Comparison of ENCODE assay signal across 8 cellular contexts in genomic region chr13:94602467-94602866, GRCh38. TPM values are rescaled to one million over a fixed set of nuclear protein-coding genes. Genes with fewer than 3 reads are reported as not detected.
A peak's percentile ranks its signal among the peaks of the same experiment; 100 is the strongest.
DNase-seq lines count a peak whose midpoint lies in the region; ATAC-seq and TF ChIP-seq lines count a peak whose summit lies in the region.

No MANE protein-coding gene starts in this region.

- H3K79me2 ChIP-seq in OCI-LY3 (ENCODE audit: low read length) = peaks cover 16% of the 10 kb centered on the region

- TF ChIP-seq CTCF in OCI-LY3 (IDR thresholded peaks at IDR 0.05; ENCODE audit: low read depth, low read length) = no peak
- no peak for TF ChIP-seq CTCF in prostate gland (IDR thresholded peaks at IDR 0.05)

- no peaks in the 10 kb centered on the region for H4K20me1 ChIP-seq in OCI-LY3 (ENCODE audit: insufficient read depth, low read length)

- no peaks in the 10 kb centered on the region for H3K9me3 ChIP-seq in OCI-LY3 (ENCODE audit: insufficient read depth, low read length)
- no peaks in the 10 kb centered on the region for H3K9me3 ChIP-seq in esophagus (ENCODE audit: control insufficient read depth in 2 of 2, insufficient read depth in 1 of 2, low read depth in 1 of 2, low read length in 1 of 2)
- H3K9me3 ChIP-seq in prostate gland = no peaks in the 10 kb centered on the region

- DNase-seq in prostate gland (ENCODE audit: low spot score) = no peak
- DNase-seq in MV-4-11 (lab: John Stamatoyannopoulos, UW) = no peak
- no peak for DNase-seq in sciatic nerve (ENCODE audit: low spot score)

- H3K4me3 ChIP-seq in GM08714 (ENCODE audit: low read length) (peak overlapping the region; percentile 85), OCI-LY3 (ENCODE audit: low read length) (peak overlapping the region; percentile 90), esophagus (ENCODE audit: low read depth in 1 of 2, low read length in 2 of 2) (peak overlapping the region; percentile 88 to 89), prostate gland (peak overlapping the region; percentile 90 to 95)

- no peak for ATAC-seq in HG03442 (IDR thresholded peaks at IDR 0.05; ENCODE audit: unreplicated experiment)
- no peak for ATAC-seq in HG03025 (IDR thresholded peaks at IDR 0.05; ENCODE audit: low FRiP score, unreplicated experiment)
- no peak for ATAC-seq in sciatic nerve

- H2AFZ ChIP-seq in OCI-LY3 (ENCODE audit: low read depth, low read length) = no peak overlapping the region; the same call in 1 of the 2 replicates

- H3K4me1 ChIP-seq in OCI-LY3 (ENCODE audit: low read length) = peaks cover 8% of the 10 kb centered on the region
- H3K4me1 ChIP-seq in esophagus (ENCODE audit: control insufficient read depth in 2 of 2, insufficient read depth in 2 of 2, low read length in 1 of 2) = no peaks in the 10 kb centered on the region
- H3K4me1 ChIP-seq in prostate gland (replicated peaks) = no peaks in the 10 kb centered on the region

- H3K27me3 ChIP-seq in OCI-LY3 (ENCODE audit: low read depth, low read length) = no peaks in the 10 kb centered on the region
- H3K27me3 ChIP-seq in esophagus (ENCODE audit: control insufficient read depth in 1 of 2, insufficient read depth in 2 of 2, low read length in 2 of 2) = no peaks in the 10 kb centered on the region
- H3K27me3 ChIP-seq in prostate gland (replicated peaks; ENCODE audit: insufficient read depth) = no peaks in the 10 kb centered on the region

- peaks cover 17% of the 10 kb centered on the region for H3K36me3 ChIP-seq in OCI-LY3 (replicated peaks; ENCODE audit: low read depth, low read length)
- H3K36me3 ChIP-seq in esophagus (ENCODE audit: control insufficient read depth in 2 of 2, insufficient read depth in 2 of 2, low read length in 1 of 2) = peaks cover 0 to 2% of the 10 kb centered on the region in 2 donors
- peaks cover 0 to 6% of the 10 kb centered on the region in 2 donors for H3K36me3 ChIP-seq in prostate gland

- WGBS in esophagus, 2 donors = 27 to 36% methylated on average over 1 of the region's 1 CpG
- WGBS in prostate gland = 63% methylated on average over 1 of the region's 1 CpG

- TF ChIP-seq POLR2A in prostate gland (IDR thresholded peaks at IDR 0.05) = no peak

- H3K27ac ChIP-seq in OCI-LY3 (ENCODE audit: low read length) (no peak overlapping the region), esophagus (ENCODE audit: low read depth in 2 of 2, low read length in 1 of 2) (peak overlapping the region in 1 of 2 donors; percentile 91), prostate gland (peak overlapping the region in 1 of 2 donors; percentile 89)

- intact Hi-C loops in prostate gland (cut with DNase I) (no loop called here), sciatic nerve (cut with DNase I) (no loop called here)

- H3K4me2 ChIP-seq in OCI-LY3 (ENCODE audit: low read length) = peak overlapping the region; percentile 74

- H3K9ac ChIP-seq in OCI-LY3 (ENCODE audit: low read length) = peak overlapping the region; percentile 76

RNA-seq across cellular contexts. Expression of gene GPR180, which starts 0.8 kb away (rescaled TPM):
- polyA plus RNA-seq in esophagus = 1 to 10 TPM; 1.1 to 1.2 TPM
- total RNA-seq in prostate gland = 1 to 10 TPM; 2.7 to 5.4 TPM
- total RNA-seq in sciatic nerve = 5.8 TPM

RNA-seq across cellular contexts. Expression of gene TGDS, which starts 6.5 kb away (rescaled TPM):
- 1 to 10 TPM; 5.2 to 6.1 TPM for polyA plus RNA-seq in esophagus
- total RNA-seq in prostate gland = 10 to 100 TPM in 1 of 2 donors, 1 to 10 TPM in 1; 9.0 to 11.3 TPM
- 14.0 TPM for total RNA-seq in sciatic nerve
